8 cellular contexts compared by ENCODE assay signal in the genomic region with DNA sequence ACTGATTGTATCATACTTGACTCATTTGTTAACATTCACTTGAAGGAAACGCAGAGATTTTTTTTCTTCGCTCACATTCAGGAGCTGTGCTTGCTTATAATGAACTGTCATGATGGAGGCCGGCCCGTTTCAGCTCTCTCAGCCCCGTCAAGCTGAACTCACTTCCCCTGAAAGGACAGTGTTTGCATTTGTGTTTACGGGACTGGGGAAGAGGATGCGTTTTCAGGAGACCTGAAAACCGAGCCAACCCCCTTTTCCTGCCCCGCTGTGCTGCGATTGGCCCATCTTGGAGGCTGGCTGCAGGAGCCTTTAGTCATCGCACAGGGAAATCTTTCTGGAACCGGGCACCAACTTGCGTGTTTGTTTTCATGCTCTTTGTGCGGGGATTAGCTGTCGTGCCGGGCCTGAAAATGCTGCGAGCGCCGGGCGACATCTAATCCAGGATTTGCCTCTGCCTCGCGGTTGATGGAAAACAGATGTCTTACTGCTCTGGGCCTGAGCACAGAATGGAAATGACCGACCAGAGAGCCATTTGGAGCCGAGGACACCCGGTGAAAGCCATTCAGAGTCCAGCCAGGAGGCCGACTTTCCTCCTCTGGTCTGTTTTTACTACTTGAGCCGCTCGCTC. TPM values are rescaled to one million over a fixed set of nuclear protein-coding genes. Genes with fewer than 3 reads are reported as not detected.
A peak's percentile ranks its signal among the peaks of the same experiment; 100 is the strongest.
DNase-seq lines count a peak whose midpoint lies in the region; ATAC-seq and TF ChIP-seq lines count a peak whose summit lies in the region.

No MANE protein-coding gene starts in this region.

- POLR2A ChIA-PET in activated naive CD8-positive, alpha-beta T cell treated with anti-CD3 and anti-CD28 coated beads, Interleukin-2, amount 10 ng/mL, durations not matched to agents 7 days and 5 days (lab: Charles Lee) = no interaction called here

- H3K27ac Mint-ChIP-seq in activated naive CD8-positive, alpha-beta T cell treated with anti-CD3 and anti-CD28 coated beads, Interleukin-2, amount 10 ng/mL, durations not matched to agents 7 days and 5 days = no peak overlapping the region
- H3K27ac Mint-ChIP-seq in glutamatergic neuron (ENCODE audit: unreplicated experiment) = peak overlapping the region; percentile 97

- DNase-seq in NCI-H2081 (lab: John Stamatoyannopoulos, UW) = peak; percentile 18 to 34
- no peak for DNase-seq in NCI-H2081 treated with DMSO at 0.1 percent for 48 hours (lab: John Stamatoyannopoulos, UW)
- peak; percentile 71 for DNase-seq in NCI-H526 treated with DMSO at 0.1 percent for 48 hours (lab: John Stamatoyannopoulos, UW)
- DNase-seq in activated naive CD8-positive, alpha-beta T cell treated with anti-CD3 and anti-CD28 coated beads, Interleukin-2, amount 10 ng/mL, durations not matched to agents 7 days and 5 days = peak; percentile 41
- peak; percentile 34 for DNase-seq in glutamatergic neuron
- DNase-seq in retina = no peak

- H3K4me3 Mint-ChIP-seq in activated naive CD8-positive, alpha-beta T cell treated with anti-CD3 and anti-CD28 coated beads, Interleukin-2, amount 10 ng/mL, durations not matched to agents 7 days and 5 days = peak overlapping the region; percentile 77
- peak overlapping the region; percentile 93 for H3K4me3 Mint-ChIP-seq in glutamatergic neuron (ENCODE audit: unreplicated experiment)

- peaks cover 3% of the 10 kb centered on the region for H3K9me3 ChIP-seq in neuron (ENCODE audit: low read length)

- peak overlapping the region; percentile 80 for H3K4me3 ChIP-seq in neuron (ENCODE audit: low read length)

- no peaks in the 10 kb centered on the region for H3K9me3 Mint-ChIP-seq in activated naive CD8-positive, alpha-beta T cell treated with anti-CD3 and anti-CD28 coated beads, Interleukin-2, amount 10 ng/mL, durations not matched to agents 7 days and 5 days
- H3K9me3 Mint-ChIP-seq in glutamatergic neuron (ENCODE audit: unreplicated experiment) = peaks cover 14% of the 10 kb centered on the region

- H3K4me1 ChIP-seq in neuron (ENCODE audit: insufficient read depth, low read length) = peaks cover 40% of the 10 kb centered on the region

- peaks cover 25% of the 10 kb centered on the region for H3K4me1 Mint-ChIP-seq in activated naive CD8-positive, alpha-beta T cell treated with anti-CD3 and anti-CD28 coated beads, Interleukin-2, amount 10 ng/mL, durations not matched to agents 7 days and 5 days
- peaks cover 26% of the 10 kb centered on the region for H3K4me1 Mint-ChIP-seq in glutamatergic neuron (ENCODE audit: low read depth, unreplicated experiment)

- peaks cover 19% of the 10 kb centered on the region for H3K36me3 ChIP-seq in neuron (ENCODE audit: insufficient read depth, low read length)

- no peak for TF ChIP-seq CTCF in glutamatergic neuron (IDR thresholded peaks at IDR 0.05; ENCODE audit: partially characterized antibody, unreplicated experiment)

- no peak overlapping the region for H2AFZ ChIP-seq in neuron (ENCODE audit: low read depth, low read length)

- H3K36me3 Mint-ChIP-seq in activated naive CD8-positive, alpha-beta T cell treated with anti-CD3 and anti-CD28 coated beads, Interleukin-2, amount 10 ng/mL, durations not matched to agents 7 days and 5 days = peaks cover 2% of the 10 kb centered on the region
- H3K36me3 Mint-ChIP-seq in glutamatergic neuron (ENCODE audit: unreplicated experiment) = no peaks in the 10 kb centered on the region

- H3K27me3 ChIP-seq in neuron (ENCODE audit: insufficient read depth, low read length) = no peaks in the 10 kb centered on the region

- H3K27me3 Mint-ChIP-seq in activated naive CD8-positive, alpha-beta T cell treated with anti-CD3 and anti-CD28 coated beads, Interleukin-2, amount 10 ng/mL, durations not matched to agents 7 days and 5 days = peaks cover 45% of the 10 kb centered on the region
- peaks cover 9% of the 10 kb centered on the region for H3K27me3 Mint-ChIP-seq in glutamatergic neuron (ENCODE audit: unreplicated experiment)

- peak; percentile 26 for ATAC-seq in HG02678 (IDR thresholded peaks at IDR 0.05; ENCODE audit: unreplicated experiment)
- peak; percentile 53 for ATAC-seq in activated naive CD8-positive, alpha-beta T cell treated with anti-CD3 and anti-CD28 coated beads, Interleukin-2, amount 10 ng/mL, durations not matched to agents 7 days and 5 days (ENCODE audit: low read depth)

RNA-seq across cellular contexts. Expression of a gene that starts 18.0 kb away (rescaled TPM):
- under 1 TPM; 0.62 to 0.75 TPM for total RNA-seq in activated naive CD8-positive, alpha-beta T cell treated with anti-CD3 and anti-CD28 coated beads, Interleukin-2, amount 10 ng/mL, durations not matched to agents 7 days and 5 days
- total RNA-seq in glutamatergic neuron (ENCODE audit: unreplicated experiment) = 120 TPM

Comparison
In these comparisons a context has a peak if more than half of its experiments do, and no peak if none do; other contexts are left out.
1. DNase-seq: peak in NCI-H2081 (2 of 2), NCI-H526 treated with DMSO at 0.1 percent for 48 hours (single experiment), activated naive CD8-positive, alpha-beta T cell treated with anti-CD3 and anti-CD28 coated beads, Interleukin-2, amount 10 ng/mL, durations not matched to agents 7 days and 5 days (single experiment) and glutamatergic neuron (single experiment); none in NCI-H2081 treated with DMSO at 0.1 percent for 48 hours (single experiment) and retina (single experiment).
2. RNA of a gene that starts 18.0 kb away (total RNA-seq): 120 TPM in glutamatergic neuron (single experiment); 0.62 to 0.75 TPM in activated naive CD8-positive, alpha-beta T cell treated with anti-CD3 and anti-CD28 coated beads, Interleukin-2, amount 10 ng/mL, durations not matched to agents 7 days and 5 days; every median in the first group is over 10 times any median in the second.